ENCODE assay signal across 1 cellular context in the genomic region with DNA sequence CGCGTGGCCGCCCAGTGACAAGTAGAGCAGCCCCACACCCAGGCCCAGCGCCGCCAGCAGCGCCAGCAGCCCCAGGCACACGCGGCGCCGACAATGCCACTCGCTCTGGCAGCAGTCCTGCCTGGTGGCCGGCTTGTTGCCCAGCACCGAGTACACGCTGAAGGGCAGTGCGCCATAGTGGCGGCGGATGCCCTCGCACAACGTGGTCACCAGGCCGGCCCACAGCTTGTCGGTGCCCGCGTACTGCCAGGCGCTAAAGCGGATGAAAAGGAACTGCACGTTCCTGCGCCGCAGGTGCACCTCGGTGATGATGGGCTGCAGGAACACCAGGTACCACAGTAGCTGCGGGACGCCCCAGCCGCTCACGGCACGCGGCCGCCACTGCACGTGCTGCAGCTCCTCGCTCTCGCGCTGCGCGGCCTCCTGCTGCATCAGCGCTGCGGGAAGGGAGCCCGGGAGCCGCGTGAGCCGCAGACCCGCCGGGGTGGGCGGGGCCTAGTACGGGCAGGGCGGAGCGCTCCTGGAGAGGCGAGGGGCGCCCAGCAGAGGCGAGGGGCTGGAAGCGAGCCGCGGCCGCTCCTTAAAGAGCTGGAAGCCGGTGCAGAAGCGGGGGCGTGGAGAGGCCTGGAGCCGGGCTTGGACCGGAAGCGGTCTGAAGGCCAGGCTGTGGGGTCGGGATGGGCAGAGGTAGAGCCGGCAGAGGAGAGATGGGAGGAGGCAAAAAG.
TF ChIP-seq lines count a peak whose summit lies in the region.

No MANE protein-coding gene starts in this region.

TF ChIP-seq in HCT116, 20 proteins besides CTCF, POLR2A, EP300 and RAD21 (continued from another document):
- TF ChIP-seq, protein P1, sequence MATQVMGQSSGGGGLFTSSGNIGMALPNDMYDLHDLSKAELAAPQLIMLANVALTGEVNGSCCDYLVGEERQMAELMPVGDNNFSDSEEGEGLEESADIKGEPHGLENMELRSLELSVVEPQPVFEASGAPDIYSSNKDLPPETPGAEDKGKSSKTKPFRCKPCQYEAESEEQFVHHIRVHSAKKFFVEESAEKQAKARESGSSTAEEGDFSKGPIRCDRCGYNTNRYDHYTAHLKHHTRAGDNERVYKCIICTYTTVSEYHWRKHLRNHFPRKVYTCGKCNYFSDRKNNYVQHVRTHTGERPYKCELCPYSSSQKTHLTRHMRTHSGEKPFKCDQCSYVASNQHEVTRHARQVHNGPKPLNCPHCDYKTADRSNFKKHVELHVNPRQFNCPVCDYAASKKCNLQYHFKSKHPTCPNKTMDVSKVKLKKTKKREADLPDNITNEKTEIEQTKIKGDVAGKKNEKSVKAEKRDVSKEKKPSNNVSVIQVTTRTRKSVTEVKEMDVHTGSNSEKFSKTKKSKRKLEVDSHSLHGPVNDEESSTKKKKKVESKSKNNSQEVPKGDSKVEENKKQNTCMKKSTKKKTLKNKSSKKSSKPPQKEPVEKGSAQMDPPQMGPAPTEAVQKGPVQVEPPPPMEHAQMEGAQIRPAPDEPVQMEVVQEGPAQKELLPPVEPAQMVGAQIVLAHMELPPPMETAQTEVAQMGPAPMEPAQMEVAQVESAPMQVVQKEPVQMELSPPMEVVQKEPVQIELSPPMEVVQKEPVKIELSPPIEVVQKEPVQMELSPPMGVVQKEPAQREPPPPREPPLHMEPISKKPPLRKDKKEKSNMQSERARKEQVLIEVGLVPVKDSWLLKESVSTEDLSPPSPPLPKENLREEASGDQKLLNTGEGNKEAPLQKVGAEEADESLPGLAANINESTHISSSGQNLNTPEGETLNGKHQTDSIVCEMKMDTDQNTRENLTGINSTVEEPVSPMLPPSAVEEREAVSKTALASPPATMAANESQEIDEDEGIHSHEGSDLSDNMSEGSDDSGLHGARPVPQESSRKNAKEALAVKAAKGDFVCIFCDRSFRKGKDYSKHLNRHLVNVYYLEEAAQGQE (IDR thresholded peaks at IDR 0.05; ENCODE audit: low read depth) = no peak
- TF ChIP-seq CEBPB (IDR thresholded peaks at IDR 0.05; ENCODE audit: low read depth) (no peak), FOSL1 (IDR thresholded peaks at IDR 0.05; ENCODE audit: low read depth) (no peak)
